ENCODE assay signal across 1 cellular context in the genomic region with DNA sequence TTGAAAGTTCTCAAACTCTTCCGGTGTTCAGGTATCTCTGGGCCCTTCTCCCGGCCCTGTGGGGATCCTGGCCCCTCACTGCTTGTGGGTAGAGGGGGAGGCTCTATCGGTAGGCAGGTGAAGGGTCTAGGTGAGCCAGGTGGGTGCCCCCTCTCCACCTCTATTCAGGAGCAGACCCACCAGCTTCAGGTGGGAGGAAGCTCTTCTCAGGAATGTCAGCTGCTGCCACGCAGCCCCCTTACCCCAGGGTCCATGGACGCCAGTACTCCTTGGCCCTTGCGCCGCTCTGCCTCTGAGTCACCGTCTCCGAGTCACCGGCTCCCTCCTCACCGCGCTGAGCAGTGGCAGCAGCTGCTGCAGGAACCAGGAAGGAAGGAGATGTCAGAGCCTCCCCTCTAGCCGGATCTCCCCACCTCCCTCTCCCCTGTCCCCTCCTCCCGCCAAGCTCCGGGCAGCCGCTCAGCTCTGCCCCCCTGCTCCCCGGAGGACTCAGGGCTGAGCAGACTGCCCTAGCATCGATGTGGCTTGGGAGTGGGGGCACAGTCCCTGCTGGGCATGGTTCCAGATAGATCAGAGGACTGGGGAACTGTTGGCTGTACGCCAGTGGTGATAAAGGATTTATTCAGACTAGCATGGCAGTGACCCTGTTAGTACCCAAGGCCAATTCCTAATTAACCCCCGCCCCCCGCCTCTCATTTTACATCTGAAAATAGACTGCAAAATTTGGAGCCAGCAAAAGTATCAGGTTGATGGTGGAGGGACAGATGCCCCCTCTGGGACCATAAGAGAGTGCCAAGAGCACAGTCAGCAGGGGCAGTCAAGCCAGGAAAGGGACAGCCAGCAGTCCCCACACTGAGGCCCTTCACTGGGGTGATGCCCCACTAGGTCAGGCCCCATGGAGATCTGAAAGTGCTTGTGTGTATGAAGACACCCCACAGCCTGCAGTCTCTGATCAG.
TF ChIP-seq lines count a peak whose summit lies in the region.

A gene with protein sequence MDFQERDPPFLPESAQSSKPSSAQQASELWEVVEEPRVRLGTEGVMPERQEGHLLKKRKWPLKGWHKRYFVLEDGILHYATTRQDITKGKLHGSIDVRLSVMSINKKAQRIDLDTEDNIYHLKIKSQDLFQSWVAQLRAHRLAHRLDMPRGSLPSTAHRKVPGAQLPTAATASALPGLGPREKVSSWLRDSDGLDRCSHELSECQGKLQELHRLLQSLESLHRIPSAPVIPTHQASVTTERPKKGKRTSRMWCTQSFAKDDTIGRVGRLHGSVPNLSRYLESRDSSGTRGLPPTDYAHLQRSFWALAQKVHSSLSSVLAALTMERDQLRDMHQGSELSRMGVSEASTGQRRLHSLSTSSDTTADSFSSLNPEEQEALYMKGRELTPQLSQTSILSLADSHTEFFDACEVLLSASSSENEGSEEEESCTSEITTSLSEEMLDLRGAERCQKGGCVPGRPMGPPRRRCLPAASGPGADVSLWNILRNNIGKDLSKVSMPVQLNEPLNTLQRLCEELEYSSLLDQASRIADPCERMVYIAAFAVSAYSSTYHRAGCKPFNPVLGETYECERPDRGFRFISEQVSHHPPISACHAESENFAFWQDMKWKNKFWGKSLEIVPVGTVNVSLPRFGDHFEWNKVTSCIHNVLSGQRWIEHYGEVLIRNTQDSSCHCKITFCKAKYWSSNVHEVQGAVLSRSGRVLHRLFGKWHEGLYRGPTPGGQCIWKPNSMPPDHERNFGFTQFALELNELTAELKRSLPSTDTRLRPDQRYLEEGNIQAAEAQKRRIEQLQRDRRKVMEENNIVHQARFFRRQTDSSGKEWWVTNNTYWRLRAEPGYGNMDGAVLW (minus strand): TSS at position 371 of the 956 bp plus-strand sequence. CDS start 1,516 bp downstream, outside the sequence.

TF ChIP-seq in HepG2, 621 proteins besides CTCF, POLR2A, EP300 and RAD21 (continued from another document):
- TF ChIP-seq, protein P1, sequence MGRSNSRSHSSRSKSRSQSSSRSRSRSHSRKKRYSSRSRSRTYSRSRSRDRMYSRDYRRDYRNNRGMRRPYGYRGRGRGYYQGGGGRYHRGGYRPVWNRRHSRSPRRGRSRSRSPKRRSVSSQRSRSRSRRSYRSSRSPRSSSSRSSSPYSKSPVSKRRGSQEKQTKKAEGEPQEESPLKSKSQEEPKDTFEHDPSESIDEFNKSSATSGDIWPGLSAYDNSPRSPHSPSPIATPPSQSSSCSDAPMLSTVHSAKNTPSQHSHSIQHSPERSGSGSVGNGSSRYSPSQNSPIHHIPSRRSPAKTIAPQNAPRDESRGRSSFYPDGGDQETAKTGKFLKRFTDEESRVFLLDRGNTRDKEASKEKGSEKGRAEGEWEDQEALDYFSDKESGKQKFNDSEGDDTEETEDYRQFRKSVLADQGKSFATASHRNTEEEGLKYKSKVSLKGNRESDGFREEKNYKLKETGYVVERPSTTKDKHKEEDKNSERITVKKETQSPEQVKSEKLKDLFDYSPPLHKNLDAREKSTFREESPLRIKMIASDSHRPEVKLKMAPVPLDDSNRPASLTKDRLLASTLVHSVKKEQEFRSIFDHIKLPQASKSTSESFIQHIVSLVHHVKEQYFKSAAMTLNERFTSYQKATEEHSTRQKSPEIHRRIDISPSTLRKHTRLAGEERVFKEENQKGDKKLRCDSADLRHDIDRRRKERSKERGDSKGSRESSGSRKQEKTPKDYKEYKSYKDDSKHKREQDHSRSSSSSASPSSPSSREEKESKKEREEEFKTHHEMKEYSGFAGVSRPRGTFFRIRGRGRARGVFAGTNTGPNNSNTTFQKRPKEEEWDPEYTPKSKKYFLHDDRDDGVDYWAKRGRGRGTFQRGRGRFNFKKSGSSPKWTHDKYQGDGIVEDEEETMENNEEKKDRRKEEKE (IDR thresholded peaks at IDR 0.05): no peak
- TF ChIP-seq ZBTB25 (CRISPR knock-in tag; IDR thresholded peaks at IDR 0.05) (no peak), SP5 (CRISPR knock-in tag; IDR thresholded peaks at IDR 0.05; ENCODE audit: borderline replicate concordance, low read depth) (no peak), ZNF577 (CRISPR knock-in tag; IDR thresholded peaks at IDR 0.05; ENCODE audit: borderline replicate concordance, low read depth) (no peak), NFE2L2 (IDR thresholded peaks at IDR 0.05; ENCODE audit: low read length) (no peak), SRSF9 (IDR thresholded peaks at IDR 0.05; ENCODE audit: borderline replicate concordance, insufficient read depth, low read depth, low read length, poor library complexity, severe bottlenecking) (no peak), CHD2 (IDR thresholded peaks at IDR 0.05; ENCODE audit: low read depth, low read length) (no peak), ZNF841 (CRISPR knock-in tag; IDR thresholded peaks at IDR 0.05; ENCODE audit: borderline replicate concordance) (no peak), HMGA1 (CRISPR knock-in tag; conservative IDR thresholded peaks at IDR 0.05) (no peak), TSC22D2 (CRISPR knock-in tag; IDR thresholded peaks at IDR 0.05; ENCODE audit: borderline replicate concordance) (peak; percentile 83; the same call in 1 of the 2 replicates), ZBTB39 (CRISPR knock-in tag; IDR thresholded peaks at IDR 0.05) (0 out of 2 replicates have a peak, but pooled peaks have one; percentile 46), ZSCAN31 (CRISPR knock-in tag; IDR thresholded peaks at IDR 0.05; ENCODE audit: low read depth) (peak; percentile 35; the same call in 1 of the 2 replicates), ARHGAP35 (CRISPR knock-in tag; IDR thresholded peaks at IDR 0.05; ENCODE audit: borderline replicate concordance) (no peak), MXI1 (IDR thresholded peaks at IDR 0.05; ENCODE audit: borderline replicate concordance, low read depth, low read length) (peak; percentile 53; the same call in 1 of the 3 replicates), TFDP1 (CRISPR knock-in tag; IDR thresholded peaks at IDR 0.05; ENCODE audit: borderline replicate concordance) (no peak; the same call in 1 of the 2 replicates), SP4 (CRISPR knock-in tag; IDR thresholded peaks at IDR 0.05) (peak; percentile 71; the same call in 1 of the 2 replicates), MAF1 (CRISPR knock-in tag; IDR thresholded peaks at IDR 0.05; ENCODE audit: borderline replicate concordance) (no peak), NR2F1 (CRISPR knock-in tag; IDR thresholded peaks at IDR 0.05) (no peak), ZNF496 (CRISPR knock-in tag; IDR thresholded peaks at IDR 0.05; ENCODE audit: insufficient replicate concordance) (no peak), ZC3H4 (CRISPR knock-in tag; IDR thresholded peaks at IDR 0.05; ENCODE audit: borderline replicate concordance) (no peak), MAFF (IDR thresholded peaks at IDR 0.05; ENCODE audit: low read depth, low read length) (no peak)
- TF ChIP-seq, protein P2, sequence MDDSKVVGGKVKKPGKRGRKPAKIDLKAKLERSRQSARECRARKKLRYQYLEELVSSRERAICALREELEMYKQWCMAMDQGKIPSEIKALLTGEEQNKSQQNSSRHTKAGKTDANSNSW (CRISPR knock-in tag; IDR thresholded peaks at IDR 0.05; ENCODE audit: borderline replicate concordance): no peak
- TF ChIP-seq, protein P3, sequence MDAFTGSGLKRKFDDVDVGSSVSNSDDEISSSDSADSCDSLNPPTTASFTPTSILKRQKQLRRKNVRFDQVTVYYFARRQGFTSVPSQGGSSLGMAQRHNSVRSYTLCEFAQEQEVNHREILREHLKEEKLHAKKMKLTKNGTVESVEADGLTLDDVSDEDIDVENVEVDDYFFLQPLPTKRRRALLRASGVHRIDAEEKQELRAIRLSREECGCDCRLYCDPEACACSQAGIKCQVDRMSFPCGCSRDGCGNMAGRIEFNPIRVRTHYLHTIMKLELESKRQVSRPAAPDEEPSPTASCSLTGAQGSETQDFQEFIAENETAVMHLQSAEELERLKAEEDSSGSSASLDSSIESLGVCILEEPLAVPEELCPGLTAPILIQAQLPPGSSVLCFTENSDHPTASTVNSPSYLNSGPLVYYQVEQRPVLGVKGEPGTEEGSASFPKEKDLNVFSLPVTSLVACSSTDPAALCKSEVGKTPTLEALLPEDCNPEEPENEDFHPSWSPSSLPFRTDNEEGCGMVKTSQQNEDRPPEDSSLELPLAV (CRISPR knock-in tag; conservative IDR thresholded peaks at IDR 0.05; ENCODE audit: low read depth): no peak
TF ChIP-seq in HepG2: peak in this region for 194.
